ENCODE assay signal across 10 cellular contexts in genomic region chr16:2107121-2107790, GRCh38. TPM values are rescaled to one million over a fixed set of nuclear protein-coding genes. Genes with fewer than 3 reads are reported as not detected.
DNase-seq lines count a peak whose midpoint lies in the region; ATAC-seq, FAIRE-seq and TF ChIP-seq lines count a peak whose summit lies in the region.
"Not testable (repeated sequence)": the region's sequence is repeated elsewhere in the genome, so short reads cannot be mapped to it uniquely, and the experiment has no call there.
"Had no signal": no experiment of that assay in that cellular context is flagged by ENCODE, and none has a peak within 500 bp of the region (broad histone marks: within the 10 kb centered on the region; RNA-seq: fewer than 3 reads in every experiment).

No MANE protein-coding gene starts in this region.

- not testable (repeated sequence) for H3K4me3 ChIP-seq in GM23248; astrocyte (ENCODE audit: insufficient read depth, low read depth, low read length); fibroblast of villous mesenchyme (ENCODE audit: low read depth, low read length); upper lobe of right lung

- H3K9me2 ChIP-seq in GM23248 (ENCODE audit: insufficient read depth) = not testable (repeated sequence)

- not testable (repeated sequence) for H3K27me3 Mint-ChIP-seq in astrocyte (ENCODE audit: low read depth, unreplicated experiment)

- H3K9ac ChIP-seq in GM23248 = peak overlapping the region; percentile 67
- peak overlapping the region; percentile 78 for H3K9ac ChIP-seq in astrocyte (ENCODE audit: low read length)

- intact Hi-C loops in upper lobe of right lung (cut with DNase I) = not testable (repeated sequence)

- in situ Hi-C loops in GM23248 (cut with MboI) = not testable (repeated sequence)

- H3K27ac Mint-ChIP-seq in astrocyte (ENCODE audit: unreplicated experiment) = not testable (repeated sequence)

- DNase-seq in AG08396 (ENCODE audit: low spot score) (peak; percentile 61), GM23248 (peak; percentile 82), RCC 7860 (ENCODE audit: low spot score) (peak; percentile 47), astrocyte (ENCODE audit: low read depth) (peak; percentile 78), epidermal melanocyte (ENCODE audit: insufficient read length, low spot score) (peak; percentile 17), fibroblast of villous mesenchyme (ENCODE audit: low read depth) (peak; percentile 70), non-pigmented ciliary epithelial cell (ENCODE audit: low read depth) (peak; percentile 26)
- DNase-seq in upper lobe of right lung = not testable (repeated sequence)

- H3K4me3 Mint-ChIP-seq in astrocyte (ENCODE audit: unreplicated experiment) = not testable (repeated sequence)

- not testable (repeated sequence) for H3K36me3 ChIP-seq in GM23248 (ENCODE audit: low read depth); astrocyte (ENCODE audit: insufficient read depth, low read length)
- peaks cover 25% of the 10 kb centered on the region for H3K36me3 ChIP-seq in upper lobe of right lung

- not testable (repeated sequence) for H2AFZ ChIP-seq in GM23248; astrocyte (ENCODE audit: low read depth, low read length)

- H3K9me3 Mint-ChIP-seq in astrocyte (ENCODE audit: unreplicated experiment) = not testable (repeated sequence)

- H3K36me3 Mint-ChIP-seq in astrocyte (ENCODE audit: low read depth, unreplicated experiment) = not testable (repeated sequence)

- H3K27ac ChIP-seq in GM23248 = peak overlapping the region; percentile 88
- peak overlapping the region; percentile 82 for H3K27ac ChIP-seq in astrocyte (ENCODE audit: low read depth, low read length)
- not testable (repeated sequence) for H3K27ac ChIP-seq in upper lobe of right lung

- not testable (repeated sequence) for FAIRE-seq in RCC 7860 (lab: Jason Lieb, UNC); astrocyte (lab: Jason Lieb, UNC)

- not testable (repeated sequence) for TF ChIP-seq CTCF in astrocyte (IDR thresholded peaks at IDR 0.05; ENCODE audit: insufficient read depth, low read depth, low read length); fibroblast of villous mesenchyme (IDR thresholded peaks at IDR 0.05; ENCODE audit: insufficient read depth, low read depth, low read length); upper lobe of right lung (IDR thresholded peaks at IDR 0.05)

- not testable (repeated sequence) for H3K9me3 ChIP-seq in GM23248 (ENCODE audit: low read depth); astrocyte (ENCODE audit: insufficient read depth, low read depth, low read length); upper lobe of right lung

- not testable (repeated sequence) for H3K79me2 ChIP-seq in GM23248 (ENCODE audit: insufficient read depth); astrocyte (ENCODE audit: insufficient read depth, low read length)

- H3F3A ChIP-seq in GM23248 (ENCODE audit: insufficient read depth) = not testable (repeated sequence)

- H3K4me1 Mint-ChIP-seq in astrocyte (ENCODE audit: low read depth, unreplicated experiment) = not testable (repeated sequence)

- H3K4me1 ChIP-seq in GM23248 (ENCODE audit: insufficient read depth); astrocyte (ENCODE audit: insufficient read depth, low read length); upper lobe of right lung: not testable (repeated sequence)

- H3K27me3 ChIP-seq in GM23248 (replicated peaks; ENCODE audit: insufficient read depth); astrocyte (ENCODE audit: insufficient read depth, low read length); upper lobe of right lung: not testable (repeated sequence)

- ATAC-seq in upper lobe of right lung = peak; percentile 5

- not testable (repeated sequence) for H3K4me2 ChIP-seq in GM23248 (ENCODE audit: unreplicated experiment)
- H3K4me2 ChIP-seq in astrocyte (ENCODE audit: low read length) = peak overlapping the region; percentile 53

- WGBS in GM23248 (ENCODE audit: low coverage in 1 of 2, low lambda C conversion rate in 2 of 2, missing lambda C conversion rate in 2 of 2), 2 experiments = 66 to 75% methylated on average over 13 to 16 of the region's 17 CpGs

- not testable (repeated sequence) for H4K20me1 ChIP-seq in GM23248 (ENCODE audit: insufficient read depth); astrocyte (ENCODE audit: insufficient read depth, low read length)

RNA-seq across cellular contexts. Expression of gene PKD1, which starts 28.4 kb away (rescaled TPM):
- total RNA-seq in GM23248 (2014; rRNA removed; shearing (Covaris generic)) = 200 and 201 TPM in 2 replicates
- polyA plus RNA-seq in GM23248 (2016; fragmentation: Nextera tagmentation; extraction: Ambion mirVana) = 43.7 and 48.4 TPM in 2 replicates
- 112 and 128 TPM in 2 replicates for total RNA-seq in astrocyte
- total RNA-seq in fibroblast of villous mesenchyme = 139 and 191 TPM in 2 replicates
- total RNA-seq in upper lobe of right lung = 84.8 TPM

RNA-seq across cellular contexts. Expression of gene RAB26, which starts 41.2 kb away (rescaled TPM):
- not detected in 2 replicates for total RNA-seq in GM23248 (2014; rRNA removed; shearing (Covaris generic))
- polyA plus RNA-seq in GM23248 (2016; fragmentation: Nextera tagmentation; extraction: Ambion mirVana) = 0.30 and 0.71 TPM in 2 replicates
- total RNA-seq in astrocyte = 1.2 and 1.4 TPM in 2 replicates
- 0.97 and 1.3 TPM in 2 replicates for total RNA-seq in fibroblast of villous mesenchyme
- total RNA-seq in upper lobe of right lung = 0.67 TPM
- total RNA-seq: mononuclear cell, thoracic aorta had no signal

RNA-seq across cellular contexts. Expression of gene TRAF7, which starts 48.3 kb away (rescaled TPM):
- 72.7 and 74.2 TPM in 2 replicates for total RNA-seq in GM23248 (2014; rRNA removed; shearing (Covaris generic))
- 28.8 and 29.3 TPM in 2 replicates for polyA plus RNA-seq in GM23248 (2016; fragmentation: Nextera tagmentation; extraction: Ambion mirVana)
- total RNA-seq in astrocyte (92.1 and 93.1 TPM in 2 replicates), fibroblast of villous mesenchyme (52.2 and 62.6 TPM in 2 replicates), upper lobe of right lung (64.3 TPM)

RNA-seq across cellular contexts. Expression of gene TSC2, which starts 59.5 kb away (rescaled TPM):
- 53.7 and 84.6 TPM in 2 replicates for total RNA-seq in GM23248 (2014; rRNA removed; shearing (Covaris generic))
- 43.3 and 52.2 TPM in 2 replicates for polyA plus RNA-seq in GM23248 (2016; fragmentation: Nextera tagmentation; extraction: Ambion mirVana)
- total RNA-seq in astrocyte (89.5 and 94.6 TPM in 2 replicates), fibroblast of villous mesenchyme (62.6 and 69.9 TPM in 2 replicates), upper lobe of right lung (119 TPM)

RNA-seq across cellular contexts. Expression of gene NTHL1, which starts 59.6 kb away (rescaled TPM):
- total RNA-seq in GM23248 (2014; rRNA removed; shearing (Covaris generic)) = 19.9 and 22.8 TPM in 2 replicates
- polyA plus RNA-seq in GM23248 (2016; fragmentation: Nextera tagmentation; extraction: Ambion mirVana) = 20.3 and 21.2 TPM in 2 replicates
- 13.2 and 13.7 TPM in 2 replicates for total RNA-seq in astrocyte
- total RNA-seq in fibroblast of villous mesenchyme = 25.5 and 31.9 TPM in 2 replicates
- total RNA-seq in upper lobe of right lung = 26.4 TPM
